26 cellular contexts compared by ENCODE assay signal in genomic region chr9:134774991-134775540, GRCh38.
DNase-seq lines count a peak whose midpoint lies in the region; ATAC-seq and TF ChIP-seq lines count a peak whose summit lies in the region.
"Had no signal": no experiment of that assay in that cellular context is flagged by ENCODE, and none has a peak within 500 bp of the region (broad histone marks: within the 10 kb centered on the region; RNA-seq: fewer than 3 reads in every experiment).

No MANE protein-coding gene starts in this region.

- DNase-seq in AG04450 (ENCODE audit: low read depth, low spot score) (no peak), NCI-H82 (lab: John Stamatoyannopoulos, UW) (peak; percentile 79), cerebellum (ENCODE audit: low spot score) (peak; percentile 53), AG08396 (ENCODE audit: low spot score) (no peak), NCI-H2196 (lab: John Stamatoyannopoulos, UW; ENCODE audit: unreplicated experiment) (no peak)
- DNase-seq in stimulated activated naive CD4-positive, alpha-beta T cell (lab: John Stamatoyannopoulos, UW), result no peak
- DNase-seq: activated CD8-positive, alpha-beta T cell treated with anti-CD3 and anti-CD28 coated beads, Interleukin-2, amount 10 ng/mL, durations not matched to agents 7 days and 5 days; activated effector memory CD4-positive, alpha-beta T cell treated with Interleukin-2 at 50 U/mL for 16 hours; activated naive CD8-positive, alpha-beta T cell treated with anti-CD3 and anti-CD28 coated beads, Interleukin-2, amount 50 U/mL, for 24 hours; activated T-cell treated with anti-CD3 and anti-CD28 coated beads for 4 hours; colonic mucosa; DND-41; effector memory CD8-positive, alpha-beta T cell; H7; hypothalamus; left ventricle myocardium superior; MV-4-11; NCI-H187 treated with DMSO at 0.1 percent for 48 hours; NCI-H2227 treated with DMSO at 0.1 percent for 48 hours had no signal

- POLR2A ChIA-PET in AG04450 (lab: Yijun Ruan, JAX), result interaction anchor here (0.6 to 1.6 kb wide), 4 partner anchors 13 to 37 kb away, joined by 3 to 8 read pairs (median 4); no protein-coding TSS in a partner anchor

- H3K9me3 ChIP-seq in AG04450 (ENCODE audit: control insufficient read depth, insufficient read depth, low read length), result no peaks in the 10 kb centered on the region
- H3K9me3 ChIP-seq: colonic mucosa, prostate gland had no signal

- H3K4me3 Mint-ChIP-seq in nephron, result no peak overlapping the region
- H3K4me3 Mint-ChIP-seq: activated CD8-positive, alpha-beta T cell treated with anti-CD3 and anti-CD28 coated beads, Interleukin-2, amount 10 ng/mL, durations not matched to agents 7 days and 5 days; activated naive CD8-positive, alpha-beta T cell treated with anti-CD3 and anti-CD28 coated beads, Interleukin-2, amount 50 U/mL, for 24 hours; effector memory CD8-positive, alpha-beta T cell; natural killer cell treated with Interleukin-12 subunit alpha and Interleukin-12 subunit beta and Interleukin-15 and Interleukin-18, amount 100 ng/mL, for 72 hours had no signal

- no peak for ATAC-seq in HG03520 (IDR thresholded peaks at IDR 0.05; ENCODE audit: unreplicated experiment)
- ATAC-seq: activated CD4-positive, CD25-positive, alpha-beta regulatory T cell treated with anti-CD3 and anti-CD28 coated beads, Interleukin-2, amount 50 U/mL, for 24 hours; activated CD8-positive, alpha-beta T cell treated with anti-CD3 and anti-CD28 coated beads, Interleukin-2, amount 10 ng/mL, durations not matched to agents 7 days and 5 days; activated naive CD8-positive, alpha-beta T cell treated with anti-CD3 and anti-CD28 coated beads, Interleukin-2, amount 50 U/mL, for 24 hours; effector memory CD8-positive, alpha-beta T cell; esophagus mucosa; left ventricle myocardium superior; natural killer cell treated with Interleukin-12 subunit alpha and Interleukin-12 subunit beta and Interleukin-15 and Interleukin-18, amount 100 ng/mL, for 72 hours had no signal

- no peaks in the 10 kb centered on the region for H3K36me3 Mint-ChIP-seq in nephron (ENCODE audit: low read depth)
- H3K36me3 Mint-ChIP-seq: natural killer cell treated with Interleukin-12 subunit alpha and Interleukin-12 subunit beta and Interleukin-15 and Interleukin-18, amount 100 ng/mL, for 72 hours had no signal

- CTCF ChIA-PET in AG04450 (lab: Charles Lee), result interaction anchor here (1.6 kb wide), 1 partner anchor 325 kb away, joined by 5 read pairs; no protein-coding TSS in a partner anchor

- H3K27ac Mint-ChIP-seq in nephron, result peak overlapping the region; percentile 64 to 88 (median 88)
- H3K27ac Mint-ChIP-seq: activated CD8-positive, alpha-beta T cell treated with anti-CD3 and anti-CD28 coated beads, Interleukin-2, amount 10 ng/mL, durations not matched to agents 7 days and 5 days; activated naive CD8-positive, alpha-beta T cell treated with anti-CD3 and anti-CD28 coated beads, Interleukin-2, amount 50 U/mL, for 24 hours; effector memory CD8-positive, alpha-beta T cell; natural killer cell treated with Interleukin-12 subunit alpha and Interleukin-12 subunit beta and Interleukin-15 and Interleukin-18, amount 100 ng/mL, for 72 hours had no signal

- H3K4me1 Mint-ChIP-seq in nephron, result peaks cover 30% of the 10 kb centered on the region

- no peaks in the 10 kb centered on the region for H3K27me3 Mint-ChIP-seq in nephron (ENCODE audit: low read depth)
- H3K27me3 Mint-ChIP-seq: natural killer cell treated with Interleukin-12 subunit alpha and Interleukin-12 subunit beta and Interleukin-15 and Interleukin-18, amount 100 ng/mL, for 72 hours had no signal

- no peak overlapping the region for H3K4me3 ChIP-seq in AG04450 (ENCODE audit: low read depth, low read length)
- H3K4me3 ChIP-seq: colonic mucosa, prostate gland had no signal

- no peaks in the 10 kb centered on the region for H3K9me3 Mint-ChIP-seq in nephron
- H3K9me3 Mint-ChIP-seq: activated naive CD8-positive, alpha-beta T cell treated with anti-CD3 and anti-CD28 coated beads, Interleukin-2, amount 50 U/mL, for 24 hours; effector memory CD8-positive, alpha-beta T cell; natural killer cell treated with Interleukin-12 subunit alpha and Interleukin-12 subunit beta and Interleukin-15 and Interleukin-18, amount 100 ng/mL, for 72 hours had no signal

- H3K27me3 ChIP-seq in AG04450 (ENCODE audit: control insufficient read depth, insufficient read depth, low read length), result no peaks in the 10 kb centered on the region
- H3K27me3 ChIP-seq: brain microvascular endothelial cell, colonic mucosa had no signal

- peak overlapping the region; percentile 73 for H3K27ac ChIP-seq in AG04450 (ENCODE audit: low read depth, low read length)
- H3K27ac ChIP-seq: brain microvascular endothelial cell, colonic mucosa, prostate gland had no signal

- TF ChIP-seq CTCF in AG04450 (IDR thresholded peaks at IDR 0.05; ENCODE audit: low read depth, low read length) (no peak), nephron (IDR thresholded peaks at IDR 0.05; ENCODE audit: unreplicated experiment in 3 of 3) (no peak)

Comparison
In these comparisons a context has a peak if more than half of its experiments do, and no peak if none do; other contexts are left out.
1. DNase-seq: peak in NCI-H82 (single experiment) and cerebellum (single experiment); none in AG04450 (single experiment), stimulated activated naive CD4-positive, alpha-beta T cell (0 of 6), AG08396 (single experiment) and NCI-H2196 (single experiment).